Comparison of ENCODE assay signal across 25 cellular contexts in the genomic region with DNA sequence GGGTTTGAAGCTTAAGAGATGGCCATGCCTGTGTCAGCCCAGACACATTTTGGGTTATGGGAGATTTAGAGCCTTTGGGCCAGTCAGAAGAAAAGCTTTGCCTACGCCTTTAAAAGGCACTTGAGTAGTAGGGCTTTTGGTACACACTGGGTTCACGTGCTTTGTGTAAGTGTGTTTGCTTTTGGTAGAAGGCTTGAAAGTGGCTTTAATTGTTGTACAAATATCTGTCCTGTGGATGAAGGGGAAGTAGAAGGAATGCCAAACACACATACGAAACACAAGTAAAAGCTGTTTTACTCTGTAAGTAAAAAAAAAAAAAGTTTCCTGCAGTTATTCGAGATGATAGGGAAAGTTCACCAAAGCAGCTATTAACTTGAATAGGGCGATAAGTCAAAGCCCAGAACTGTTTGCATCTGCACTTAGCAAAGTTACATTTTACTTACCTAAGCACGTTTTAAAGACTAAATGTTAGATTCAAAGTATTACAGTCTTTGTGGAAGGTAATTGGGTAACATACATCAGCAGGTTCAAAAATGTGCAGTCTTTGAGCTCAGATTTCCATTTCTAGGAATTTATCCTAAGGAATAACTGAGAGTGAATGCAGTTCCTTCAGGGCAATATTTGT.
A peak's percentile ranks its signal among the peaks of the same experiment; 100 is the strongest.
DNase-seq lines count a peak whose midpoint lies in the region; ATAC-seq and TF ChIP-seq lines count a peak whose summit lies in the region.
"Had no signal": no experiment of that assay in that cellular context is flagged by ENCODE, and none has a peak within 500 bp of the region (broad histone marks: within the 10 kb centered on the region; RNA-seq: fewer than 3 reads in every experiment).

No MANE protein-coding gene starts in this region.

- peaks cover 11% of the 10 kb centered on the region for H3K4me1 Mint-ChIP-seq in progenitor cell of endocrine pancreas (ENCODE audit: low read depth)
- H3K4me1 Mint-ChIP-seq: activated CD4-positive, alpha-beta T cell treated with anti-CD3 and anti-CD28 coated beads, Interleukin-2, amount 10 ng/mL, durations not matched to agents 7 days and 5 days; activated CD8-positive, alpha-beta memory T cell treated with anti-CD3 and anti-CD28 coated beads, Interleukin-2, amount 10 ng/mL, durations not matched to agents 7 days and 5 days; immature natural killer cell; natural killer cell; stimulated activated naive B cell treated with anti-CD40 and anti-IgM and Interleukin-4, amounts not matched to agents 10 μg/mL and 1 μg/mL and 100 μg/mL, for 72 hours; T-helper 17 cell had no signal

- no peaks in the 10 kb centered on the region for H3K27me3 Mint-ChIP-seq in progenitor cell of endocrine pancreas
- H3K27me3 Mint-ChIP-seq: activated CD4-positive, alpha-beta T cell treated with anti-CD3 and anti-CD28 coated beads, Interleukin-2, amount 10 ng/mL, durations not matched to agents 7 days and 5 days; activated CD8-positive, alpha-beta memory T cell treated with anti-CD3 and anti-CD28 coated beads, Interleukin-2, amount 10 ng/mL, durations not matched to agents 7 days and 5 days; stimulated activated naive B cell treated with anti-CD40 and anti-IgM and Interleukin-4, amounts not matched to agents 10 μg/mL and 1 μg/mL and 100 μg/mL, for 72 hours; T-helper 17 cell had no signal

- H3K27ac Mint-ChIP-seq in progenitor cell of endocrine pancreas: peak overlapping the region; percentile 37
- H3K27ac Mint-ChIP-seq: activated CD4-positive, alpha-beta T cell treated with anti-CD3 and anti-CD28 coated beads, Interleukin-2, amount 10 ng/mL, durations not matched to agents 7 days and 5 days; activated CD8-positive, alpha-beta memory T cell treated with anti-CD3 and anti-CD28 coated beads, Interleukin-2, amount 10 ng/mL, durations not matched to agents 7 days and 5 days; dendritic cell treated with granulocyte-macrophage colony-stimulating factor and Interleukin-4, amounts not matched to agents 40 ng/mL and 50 ng/mL, for 4 days; immature natural killer cell; natural killer cell; stimulated activated naive B cell treated with anti-CD40 and anti-IgM and Interleukin-4, amounts not matched to agents 10 μg/mL and 1 μg/mL and 100 μg/mL, for 72 hours; T-helper 17 cell had no signal

- peaks cover 43% of the 10 kb centered on the region for H3K36me3 Mint-ChIP-seq in progenitor cell of endocrine pancreas (ENCODE audit: insufficient read depth)
- H3K36me3 Mint-ChIP-seq: natural killer cell had no signal

- H3K9me3 Mint-ChIP-seq in progenitor cell of endocrine pancreas (ENCODE audit: low read depth): peaks cover 4% of the 10 kb centered on the region
- H3K9me3 Mint-ChIP-seq: activated CD4-positive, alpha-beta T cell treated with anti-CD3 and anti-CD28 coated beads, Interleukin-2, amount 10 ng/mL, durations not matched to agents 7 days and 5 days; activated naive CD4-positive, alpha-beta T cell treated with anti-CD3 and anti-CD28 coated beads, Interleukin-2, amount 50 U/mL, for 72 hours; dendritic cell treated with granulocyte-macrophage colony-stimulating factor and Interleukin-4, amounts not matched to agents 40 ng/mL and 50 ng/mL, for 4 days; immature natural killer cell; natural killer cell; stimulated activated naive B cell treated with anti-CD40 and anti-IgM and Interleukin-4, amounts not matched to agents 10 μg/mL and 1 μg/mL and 100 μg/mL, for 72 hours had no signal

- ATAC-seq in GM21737 (IDR thresholded peaks at IDR 0.05; ENCODE audit: unreplicated experiment) (no peak), HG03457 (IDR thresholded peaks at IDR 0.05; ENCODE audit: unreplicated experiment) (no peak)
- ATAC-seq: activated CD8-positive, alpha-beta memory T cell treated with anti-CD3 and anti-CD28 coated beads, Interleukin-2, amount 10 ng/mL, durations not matched to agents 7 days and 5 days; activated naive CD4-positive, alpha-beta T cell treated with anti-CD3 and anti-CD28 coated beads, Interleukin-2, amount 50 U/mL, for 72 hours; gastrocnemius medialis; left ventricle myocardium superior; natural killer cell; stimulated activated naive B cell treated with anti-CD40 and anti-IgM and Interleukin-4, amounts not matched to agents 10 μg/mL and 1 μg/mL and 100 μg/mL, for 72 hours; T-helper 17 cell had no signal

- H3K4me3 Mint-ChIP-seq in progenitor cell of endocrine pancreas (ENCODE audit: low read depth): no peak overlapping the region
- H3K4me3 Mint-ChIP-seq: activated CD4-positive, alpha-beta T cell treated with anti-CD3 and anti-CD28 coated beads, Interleukin-2, amount 10 ng/mL, durations not matched to agents 7 days and 5 days; activated CD8-positive, alpha-beta memory T cell treated with anti-CD3 and anti-CD28 coated beads, Interleukin-2, amount 10 ng/mL, durations not matched to agents 7 days and 5 days; dendritic cell treated with granulocyte-macrophage colony-stimulating factor and Interleukin-4, amounts not matched to agents 40 ng/mL and 50 ng/mL, for 4 days; immature natural killer cell; natural killer cell; stimulated activated naive B cell treated with anti-CD40 and anti-IgM and Interleukin-4, amounts not matched to agents 10 μg/mL and 1 μg/mL and 100 μg/mL, for 72 hours; T-helper 17 cell had no signal

- TF ChIP-seq CTCF in progenitor cell of endocrine pancreas (IDR thresholded peaks at IDR 0.05; ENCODE audit: unreplicated experiment): no peak

- DNase-seq in NCI-H1105 (lab: John Stamatoyannopoulos, UW) (peak; percentile 23), NCI-H2081 treated with DMSO at 0.1 percent for 48 hours (lab: John Stamatoyannopoulos, UW) (peak; percentile 41), NCI-H774 (lab: John Stamatoyannopoulos, UW) (peak; percentile 78), progenitor cell of endocrine pancreas (ENCODE audit: low spot score, unreplicated experiment) (no peak)
- no peak for DNase-seq in activated T-cell treated with anti-CD3 and anti-CD28 coated beads, Interleukin-2, amount 50 U/mL, for 1 hour
- DNase-seq: activated CD4-positive, alpha-beta T cell treated with anti-CD3 and anti-CD28 coated beads, Interleukin-2, amount 10 ng/mL, durations not matched to agents 7 days and 5 days; activated CD8-positive, alpha-beta memory T cell treated with anti-CD3 and anti-CD28 coated beads, Interleukin-2, amount 10 ng/mL, durations not matched to agents 7 days and 5 days; aorta; caudate nucleus; gastrocnemius medialis; hippocampal formation; immature natural killer cell; Karpas-422; left ventricle myocardium superior; natural killer cell; NCI-H226; retina; stimulated activated CD4-positive, alpha-beta T cell treated with anti-CD3 and anti-CD28 coated beads, Interleukin-2, amount 100 ng/mL, for 48 hours; stimulated activated naive B cell treated with anti-CD40 and anti-IgM and Interleukin-4, amounts not matched to agents 10 μg/mL and 1 μg/mL and 100 μg/mL, for 72 hours; T-helper 17 cell; testis had no signal

Comparison
In these comparisons a context has a peak if more than half of its experiments do, and no peak if none do; other contexts are left out.
1. DNase-seq: peak in NCI-H1105 (single experiment), NCI-H2081 treated with DMSO at 0.1 percent for 48 hours (single experiment) and NCI-H774 (single experiment); none in progenitor cell of endocrine pancreas (single experiment) and activated T-cell treated with anti-CD3 and anti-CD28 coated beads, Interleukin-2, amount 50 U/mL, for 1 hour (single experiment).